ENCODE assay signal across 9 cellular contexts in genomic region chr10:71372882-71373495, GRCh38. TPM values are rescaled to one million over a fixed set of nuclear protein-coding genes. Genes with fewer than 3 reads are reported as not detected.
DNase-seq lines count a peak whose midpoint lies in the region; ATAC-seq, FAIRE-seq and TF ChIP-seq lines count a peak whose summit lies in the region.
"Had no signal": no experiment of that assay in that cellular context is flagged by ENCODE, and none has a peak within 500 bp of the region (broad histone marks: within the 10 kb centered on the region; RNA-seq: fewer than 3 reads in every experiment).

No MANE protein-coding gene starts in this region.

- DNase-seq in GM13976 (ENCODE audit: low spot score) = peak; percentile 79
- DNase-seq in foreskin keratinocyte = no peak
- no peak for DNase-seq in stimulated activated CD4-positive, alpha-beta T cell treated with anti-CD3 and anti-CD28 coated beads, Interleukin-4, amount 100 ng/mL, for 4 hours
- DNase-seq in activated T-cell treated with anti-CD3 and anti-CD28 coated beads, Interleukin-2, amount 50 U/mL, for 24 hours = no peak
- DNase-seq in urothelium cell line (ENCODE audit: low spot score) = no peak
- DNase-seq: CD4-positive, CD25-positive, alpha-beta regulatory T cell had no signal

- peak; percentile 35 for ATAC-seq in GM21619 (IDR thresholded peaks at IDR 0.05; ENCODE audit: unreplicated experiment)
- peak; percentile 37 for ATAC-seq in HG03558 (IDR thresholded peaks at IDR 0.05; ENCODE audit: extremely low read depth, unreplicated experiment)
- no peak for ATAC-seq in foreskin keratinocyte

- no peaks in the 10 kb centered on the region for H3K4me1 ChIP-seq in foreskin keratinocyte

- H3K27ac Mint-ChIP-seq in activated T-cell treated with anti-CD3 and anti-CD28 coated beads, Interleukin-2, amount 50 U/mL, for 24 hours = no peak overlapping the region
- H3K27ac Mint-ChIP-seq: CD4-positive, CD25-positive, alpha-beta regulatory T cell had no signal

- H3K27me3 Mint-ChIP-seq in activated T-cell treated with anti-CD3 and anti-CD28 coated beads, Interleukin-2, amount 50 U/mL, for 24 hours = peaks cover 12% of the 10 kb centered on the region

- H3K36me3 Mint-ChIP-seq in activated T-cell treated with anti-CD3 and anti-CD28 coated beads, Interleukin-2, amount 50 U/mL, for 24 hours (ENCODE audit: low read depth) = no peaks in the 10 kb centered on the region
- H3K36me3 Mint-ChIP-seq: CD4-positive, CD25-positive, alpha-beta regulatory T cell had no signal

- in situ Hi-C loops in GM13976 (cut with MboI; ENCODE audit: low sequenced_read_pairs, unreplicated experiment) = no loop called here

- peaks cover 5% of the 10 kb centered on the region for H3K4me1 Mint-ChIP-seq in activated T-cell treated with anti-CD3 and anti-CD28 coated beads, Interleukin-2, amount 50 U/mL, for 24 hours (ENCODE audit: low read depth)

- H3K27ac ChIP-seq in layer of hippocampus (ENCODE audit: low read depth, low read length) = peak overlapping the region; percentile 60
- H3K27ac ChIP-seq in foreskin keratinocyte = no peak overlapping the region

- no peak for TF ChIP-seq CTCF in GM13976 (IDR thresholded peaks at IDR 0.05; ENCODE audit: borderline replicate concordance, control extremely low read depth, extremely low read depth, insufficient read depth, missing control alignments)
- no peak for TF ChIP-seq CTCF in foreskin keratinocyte (conservative IDR thresholded peaks at IDR 0.05)

- H3K4me3 Mint-ChIP-seq in activated T-cell treated with anti-CD3 and anti-CD28 coated beads, Interleukin-2, amount 50 U/mL, for 24 hours = no peak overlapping the region
- H3K4me3 Mint-ChIP-seq: CD4-positive, CD25-positive, alpha-beta regulatory T cell had no signal

- no peaks in the 10 kb centered on the region for H3K9me3 Mint-ChIP-seq in activated T-cell treated with anti-CD3 and anti-CD28 coated beads, Interleukin-2, amount 50 U/mL, for 24 hours
- H3K9me3 Mint-ChIP-seq: CD4-positive, CD25-positive, alpha-beta regulatory T cell had no signal

- H3K27me3 ChIP-seq in layer of hippocampus (ENCODE audit: control insufficient read depth, insufficient read depth, low read length) (no peaks in the 10 kb centered on the region), foreskin keratinocyte (peaks cover 16% of the 10 kb centered on the region)

- no peak for FAIRE-seq in urothelium cell line (lab: Jason Lieb, UNC)

RNA-seq across cellular contexts. Expression of gene CDH23, which starts 23.7 kb away (rescaled TPM):
- 0.04 TPM in 1 of 2 replicates, not detected in the other for total RNA-seq in foreskin keratinocyte
- 0.01 TPM in 1 of 2 replicates, not detected in the other for polyA plus RNA-seq in foreskin keratinocyte

RNA-seq across cellular contexts. Expression of gene SLC29A3, which starts 53.9 kb away (rescaled TPM):
- total RNA-seq in foreskin keratinocyte = 0.71 and 0.74 TPM in 2 replicates
- polyA plus RNA-seq in foreskin keratinocyte = 0.45 and 0.96 TPM in 2 replicates
